In genomic region chr9:121372563-121373400, GRCh38 we compare ENCODE assay signal across 10 cellular contexts.
A peak's percentile ranks its signal among the peaks of the same experiment; 100 is the strongest.
DNase-seq lines count a peak whose midpoint lies in the region; ATAC-seq and TF ChIP-seq lines count a peak whose summit lies in the region.
"Had no signal": no experiment of that assay in that cellular context is flagged by ENCODE, and none has a peak within 500 bp of the region (broad histone marks: within the 10 kb centered on the region; RNA-seq: fewer than 3 reads in every experiment).

No MANE protein-coding gene starts in this region.

- H2AFZ ChIP-seq in ACC112 (ENCODE audit: low read length, unreplicated experiment): peak overlapping the region; percentile 77

- ATAC-seq in GM19328 (IDR thresholded peaks at IDR 0.05; ENCODE audit: unreplicated experiment) (no peak), GM21381 (IDR thresholded peaks at IDR 0.05; ENCODE audit: unreplicated experiment) (no peak)

- peaks cover 16% of the 10 kb centered on the region for H3K79me2 ChIP-seq in ACC112 (ENCODE audit: control insufficient read depth, insufficient read depth, low read length, unreplicated experiment)

- H3K9me3 ChIP-seq in muscle layer of duodenum (ENCODE audit: control insufficient read depth in 1 of 2, low read length in 2 of 2): no peaks in the 10 kb centered on the region

- H3K27ac ChIP-seq in ACC112 (ENCODE audit: low read depth, low read length): peak overlapping the region; percentile 73
- peak overlapping the region; percentile 92 for H3K27ac ChIP-seq in muscle layer of duodenum (ENCODE audit: low read length)
- H3K27ac ChIP-seq in caudate nucleus (ENCODE audit: low read depth, low read length): no peak overlapping the region

- H3K4me3 ChIP-seq in ACC112 (ENCODE audit: low read depth, low read length): peak overlapping the region; percentile 44; the same call in 1 of the 2 replicates
- no peak overlapping the region for H3K4me3 ChIP-seq in cardiac fibroblast (replicated peaks in 1 of 2; ENCODE audit: low read depth in 2 of 2, low read length in 2 of 2)
- H3K4me3 ChIP-seq in muscle layer of duodenum (ENCODE audit: low read depth in 1 of 2, low read length in 2 of 2): peak overlapping the region; percentile 8 to 32

- H3K4me1 ChIP-seq in ACC112 (ENCODE audit: control insufficient read depth, insufficient read depth, low read length, unreplicated experiment) (peaks cover 27% of the 10 kb centered on the region), muscle layer of duodenum (ENCODE audit: control insufficient read depth in 1 of 2, insufficient read depth in 2 of 2, low read length in 2 of 2) (peaks cover 16 to 19% of the 10 kb centered on the region in 2 donors)

- H3K27me3 ChIP-seq in ACC112 (ENCODE audit: insufficient read depth, low read length) (no peaks in the 10 kb centered on the region), muscle layer of duodenum (ENCODE audit: low read depth, low read length) (no peaks in the 10 kb centered on the region)

- no peak for TF ChIP-seq CTCF in cardiac fibroblast (IDR thresholded peaks at IDR 0.05; ENCODE audit: low read depth, low read length)

- DNase-seq in HuH-7.5 (ENCODE audit: low spot score) (peak; percentile 58), cardiac fibroblast (ENCODE audit: low read depth in 2 of 2) (peak; percentile 55 to 72), caudate nucleus (lab: John Stamatoyannopoulos, UW) (no peak), midbrain (lab: John Stamatoyannopoulos, UW) (no peak)
- DNase-seq: EL, T1000 had no signal

- H3K36me3 ChIP-seq in ACC112 (ENCODE audit: insufficient read depth, low read length) (no peaks in the 10 kb centered on the region), muscle layer of duodenum (ENCODE audit: control insufficient read depth in 1 of 2, insufficient read depth in 2 of 2, low read length in 2 of 2) (no peaks in the 10 kb centered on the region)

Comparison
In these comparisons a context has a peak if more than half of its experiments do, and no peak if none do; other contexts are left out.
1. H3K4me3 ChIP-seq: peak in ACC112 (single experiment) and muscle layer of duodenum (2 of 2); none in cardiac fibroblast (0 of 2).
2. DNase-seq: peak in HuH-7.5 (single experiment) and cardiac fibroblast (2 of 2); none in caudate nucleus (0 of 61) and midbrain (single experiment).